8 cellular contexts compared by ENCODE assay signal in genomic region chr2:99140860-99141109, GRCh38. TPM values are rescaled to one million over a fixed set of nuclear protein-coding genes. Genes with fewer than 3 reads are reported as not detected.
DNase-seq lines count a peak whose midpoint lies in the region; ATAC-seq and TF ChIP-seq lines count a peak whose summit lies in the region.

No MANE protein-coding gene starts in this region.

- H3K4me1 ChIP-seq in sigmoid colon = peaks cover 0 to 16% (median 11%) of the 10 kb centered on the region in 4 donors

- no peak for TF ChIP-seq CTCF in sigmoid colon (IDR thresholded peaks at IDR 0.05)

- DNase-seq in activated T-cell treated with anti-CD3 and anti-CD28 coated beads, Interleukin-2, amount 50 U/mL, for 24 hours = no peak
- no peak for DNase-seq in activated T-cell treated with anti-CD3 and anti-CD28 coated beads, Interleukin-2, amount 50 U/mL, for 1 hour
- DNase-seq in T-cell = no peak
- peak; percentile 71 for DNase-seq in glomerular visceral epithelial cell (ENCODE audit: extremely low spot score)
- DNase-seq in sigmoid colon = peak; percentile 71
- no peak for DNase-seq in ureter (ENCODE audit: low spot score)

- H3K9me3 ChIP-seq in sigmoid colon = no peaks in the 10 kb centered on the region

- H3K27me3 Mint-ChIP-seq in activated T-cell treated with anti-CD3 and anti-CD28 coated beads, Interleukin-2, amount 50 U/mL, for 24 hours = no peaks in the 10 kb centered on the region
- no peaks in the 10 kb centered on the region for H3K27me3 Mint-ChIP-seq in T-cell

- peaks cover 24% of the 10 kb centered on the region for H3K4me1 Mint-ChIP-seq in activated T-cell treated with anti-CD3 and anti-CD28 coated beads, Interleukin-2, amount 50 U/mL, for 24 hours (ENCODE audit: low read depth)
- peaks cover 10 to 24% (median 19%) of the 10 kb centered on the region in 3 donors for H3K4me1 Mint-ChIP-seq in T-cell

- H3K9me3 Mint-ChIP-seq in activated T-cell treated with anti-CD3 and anti-CD28 coated beads, Interleukin-2, amount 50 U/mL, for 24 hours = peaks cover 3% of the 10 kb centered on the region
- peaks cover 0 to 2% (median 0%) of the 10 kb centered on the region in 3 donors for H3K9me3 Mint-ChIP-seq in T-cell

- H3K4me3 Mint-ChIP-seq in activated T-cell treated with anti-CD3 and anti-CD28 coated beads, Interleukin-2, amount 50 U/mL, for 24 hours = peak overlapping the region; percentile 96
- peak overlapping the region; percentile 87 to 95 (median 94) for H3K4me3 Mint-ChIP-seq in T-cell

- CTCF ChIA-PET in T-cell (lab: Charles Lee) = interaction anchor here in 1 of 2 donors (0.8 to 2.3 kb wide), 6 partner anchors 15 to 349 kb away, joined by 3 to 13 read pairs (median 4); partner anchors contain the start of genes EIF5B, LIPT1, MITD1 and MRPL30

- TF ChIP-seq EP300 in sigmoid colon (IDR thresholded peaks at IDR 0.05) = no peak

- peak overlapping the region; percentile 73 to 97 (median 83) for H3K4me3 ChIP-seq in sigmoid colon

- ATAC-seq in HG03039 (IDR thresholded peaks at IDR 0.05; ENCODE audit: unreplicated experiment) = peak; percentile 23
- ATAC-seq in T-cell (replicated peaks in 1 of 4) = peak; percentile 20 to 27 (median 24)
- ATAC-seq in GM21526 (IDR thresholded peaks at IDR 0.05; ENCODE audit: low FRiP score, unreplicated experiment) = no peak

- no peaks in the 10 kb centered on the region for H3K36me3 ChIP-seq in sigmoid colon

- 0 to 1% methylated on average over 21 of the region's 21 CpGs for WGBS in sigmoid colon, 2 donors

- H3K36me3 Mint-ChIP-seq in activated T-cell treated with anti-CD3 and anti-CD28 coated beads, Interleukin-2, amount 50 U/mL, for 24 hours (ENCODE audit: low read depth) = peaks cover 18% of the 10 kb centered on the region
- H3K36me3 Mint-ChIP-seq in T-cell = peaks cover 13% of the 10 kb centered on the region

- peak overlapping the region; percentile 81 to 87 (median 82) for H3K27ac ChIP-seq in sigmoid colon

- no peaks in the 10 kb centered on the region for H3K27me3 ChIP-seq in sigmoid colon

- H3K27ac Mint-ChIP-seq in activated T-cell treated with anti-CD3 and anti-CD28 coated beads, Interleukin-2, amount 50 U/mL, for 24 hours = peak overlapping the region; percentile 96
- H3K27ac Mint-ChIP-seq in T-cell = peak overlapping the region; percentile 95 to 97

- intact Hi-C loops in sigmoid colon (cut with DNase I) = loop anchor here (1.0 to 5.0 kb wide), 2 partner anchors 13 to 42 kb away; partner anchors contain the start of genes MITD1 and MRPL30

- peak in 1 of 2 donors; percentile 77 for TF ChIP-seq POLR2A in sigmoid colon (IDR thresholded peaks at IDR 0.05)

- POLR2A ChIA-PET in T-cell (lab: Charles Lee) = interaction anchor here (0.6 to 1.4 kb wide), 9 partner anchors 9 to 352 kb away, joined by 3 to 14 read pairs (median 4); partner anchors contain the start of gene REV1 (in 1 of the 2)

RNA-seq across cellular contexts. Expression of gene C2orf15, which starts 0.7 kb away (rescaled TPM):
- 1 to 10 TPM; 2.1 to 3.1 (median 2.3) TPM for total RNA-seq in T-cell
- total RNA-seq in sigmoid colon = not detected
- 1 to 10 TPM; 2.4 to 2.8 (median 2.5) TPM for polyA plus RNA-seq in sigmoid colon
- 4.9 TPM for total RNA-seq in ureter

RNA-seq across cellular contexts. Expression of gene TSGA10, which starts 14.0 kb away (rescaled TPM):
- total RNA-seq in T-cell (10 to 100 TPM; 14.0 to 16.2 (median 15.8) TPM), sigmoid colon (1 to 10 TPM; 1.4 to 8.4 (median 3.8) TPM), ureter (19.9 TPM)
- 1 to 10 TPM; 1.8 to 2.5 (median 2.3) TPM for polyA plus RNA-seq in sigmoid colon

RNA-seq across cellular contexts. Expression of gene LIPT1, which starts 14.0 kb away (rescaled TPM):
- total RNA-seq in T-cell (10 to 100 TPM; 12.4 to 17.6 (median 13.7) TPM), sigmoid colon (1 to 10 TPM; 4.8 to 9.5 (median 7.4) TPM), ureter (14.8 TPM)
- 1 to 10 TPM; 3.9 to 9.0 (median 5.1) TPM for polyA plus RNA-seq in sigmoid colon

RNA-seq across cellular contexts. Expression of gene MITD1, which starts 40.1 kb away (rescaled TPM):
- 10 to 100 TPM; 27.5 to 60.4 (median 56.7) TPM for total RNA-seq in T-cell
- 10 to 100 TPM; 18.3 to 30.9 (median 23.5) TPM for total RNA-seq in sigmoid colon
- 10 to 100 TPM; 25.7 to 37.1 (median 31.8) TPM for polyA plus RNA-seq in sigmoid colon
- 27.0 TPM for total RNA-seq in ureter

RNA-seq across cellular contexts. Expression of gene MRPL30, which starts 40.2 kb away (rescaled TPM):
- total RNA-seq in T-cell (10 to 100 TPM; 12.7 to 20.5 (median 17.9) TPM), sigmoid colon (10 to 100 TPM; 36.4 to 40.5 (median 38.1) TPM), ureter (33.8 TPM)
- polyA plus RNA-seq in sigmoid colon = 10 to 100 TPM; 21.0 to 29.4 (median 21.6) TPM

Comparison
In these comparisons a context has a peak if more than half of its experiments do, and no peak if none do; other contexts are left out.
1. DNase-seq: peak in glomerular visceral epithelial cell (single experiment) and sigmoid colon (single experiment); none in activated T-cell treated with anti-CD3 and anti-CD28 coated beads, Interleukin-2, amount 50 U/mL, for 24 hours (single experiment), activated T-cell treated with anti-CD3 and anti-CD28 coated beads, Interleukin-2, amount 50 U/mL, for 1 hour (single experiment), T-cell (0 of 34) and ureter (single experiment).